ENCODE assay signal across 8 cellular contexts in genomic region chr16:69131749-69132423, GRCh38. TPM values are rescaled to one million over a fixed set of nuclear protein-coding genes. Genes with fewer than 3 reads are reported as not detected.
DNase-seq lines count a peak whose midpoint lies in the region; ATAC-seq, FAIRE-seq and TF ChIP-seq lines count a peak whose summit lies in the region.

No MANE protein-coding gene starts in this region.

- no TSS peak for BruUV-seq in endothelial cell of umbilical vein (replicated peaks; lab: Mats Ljungman, UMichigan)

- H2AFZ ChIP-seq in endothelial cell of umbilical vein (ENCODE audit: low read depth, low read length): peak overlapping the region; percentile 40

- CTCF ChIA-PET in endothelial cell of umbilical vein (lab: Charles Lee): interaction anchor here (1.3 to 1.5 kb wide), 2 partner anchors 19 to 285 kb away, joined by 3 to 7 read pairs; no protein-coding TSS in a partner anchor

- H3K4me3 ChIP-seq in endothelial cell of umbilical vein (replicated peaks in 1 of 3; ENCODE audit: insufficient read depth in 1 of 3, low read depth in 1 of 3, low read length in 3 of 3) (peak overlapping the region; percentile 94 to 99 (median 96)), mucosa of descending colon (peak overlapping the region; percentile 72)

- dilution Hi-C loops in endothelial cell of umbilical vein (cut with MboI; ENCODE audit: extremely low pct_ligation_motif_present, low sequenced_read_pairs): no loop called here

- TF ChIP-seq CTCF in endothelial cell of umbilical vein (IDR thresholded peaks at IDR 0.05; ENCODE audit: extremely low read depth in 1 of 2, insufficient read depth in 1 of 2, low read depth in 1 of 2, low read length in 2 of 2) (no peak), mucosa of descending colon (IDR thresholded peaks at IDR 0.05) (no peak)

- peaks cover 86% of the 10 kb centered on the region for H3K79me2 ChIP-seq in endothelial cell of umbilical vein (ENCODE audit: control insufficient read depth, insufficient read depth, low read length)

- H3K4me1 ChIP-seq in endothelial cell of umbilical vein (ENCODE audit: control insufficient read depth, extremely low read depth, insufficient read depth, low read length) (peaks cover 24% of the 10 kb centered on the region), mucosa of descending colon (ENCODE audit: low read depth) (peaks cover 15% of the 10 kb centered on the region)

- intact Hi-C loops in endothelial cell of umbilical vein (cut with micrococcal nuclease): no loop called here
- intact Hi-C loops in mucosa of descending colon (cut with DNase I, micrococcal nuclease): no loop called here

- no peaks in the 10 kb centered on the region for H4K20me1 ChIP-seq in endothelial cell of umbilical vein (replicated peaks; ENCODE audit: control insufficient read depth, extremely low read depth, insufficient read depth, low read length)

- H3K9ac ChIP-seq in endothelial cell of umbilical vein (replicated peaks; ENCODE audit: extremely low read depth, insufficient read depth, low read length): peak overlapping the region; percentile 91

- peak overlapping the region; percentile 70 for H3K4me2 ChIP-seq in endothelial cell of umbilical vein (ENCODE audit: insufficient read depth, low read length)

- H3K36me3 ChIP-seq in endothelial cell of umbilical vein (ENCODE audit: control insufficient read depth in 2 of 2, extremely low read depth in 1 of 2, insufficient read depth in 2 of 2, low read length in 2 of 2) (peaks cover 0 to 2% of the 10 kb centered on the region in 2 experiments), mucosa of descending colon (ENCODE audit: low read depth) (no peaks in the 10 kb centered on the region)

- ATAC-seq in GM19025 (IDR thresholded peaks at IDR 0.05; ENCODE audit: low read depth, unreplicated experiment) (peak; percentile 38), HG03378 (IDR thresholded peaks at IDR 0.05; ENCODE audit: unreplicated experiment) (peak; percentile 13), mucosa of descending colon (peak; percentile 81)

- H3K9me1 ChIP-seq in endothelial cell of umbilical vein (replicated peaks; ENCODE audit: control insufficient read depth, extremely low read depth, insufficient read depth, low read length): no peaks in the 10 kb centered on the region

- H3K27me3 ChIP-seq in endothelial cell of umbilical vein (ENCODE audit: control insufficient read depth in 2 of 2, insufficient read depth in 2 of 2, low read length in 2 of 2): no peaks in the 10 kb centered on the region

- H3K27ac ChIP-seq in endothelial cell of umbilical vein (ENCODE audit: insufficient read depth, low read depth, low read length): peak overlapping the region; percentile 83

- FAIRE-seq in endothelial cell of umbilical vein (lab: Jason Lieb, UNC): peak; percentile 15

- DNase-seq in AG08395 (ENCODE audit: low spot score) (peak; percentile 94), NCI-H82 treated with DMSO at 0.1 percent for 48 hours (lab: John Stamatoyannopoulos, UW; ENCODE audit: unreplicated experiment) (peak; percentile 33), endothelial cell of umbilical vein (ENCODE audit: low read depth, low spot score) (peak; percentile 72), mucosa of descending colon (peak; percentile 75 to 87 (median 86))
- peak; percentile 21 for DNase-seq in activated CD8-positive, alpha-beta memory T cell treated with anti-CD3 and anti-CD28 coated beads, Interleukin-2, amount 50 U/mL, for 1 hour (ENCODE audit: extremely low read depth)
- peak; percentile 80 to 82 for DNase-seq in stimulated activated CD8-positive, alpha-beta memory T cell treated with anti-CD3 and anti-CD28 coated beads, Interleukin-2, amount 100 ng/mL, for 48 hours (ENCODE audit: low read depth in 2 of 2)

- H3K9me3 ChIP-seq in endothelial cell of umbilical vein (replicated peaks; ENCODE audit: control insufficient read depth, insufficient read depth, low read length) (no peaks in the 10 kb centered on the region), mucosa of descending colon (no peaks in the 10 kb centered on the region)

- POLR2A ChIA-PET in endothelial cell of umbilical vein (lab: Charles Lee): interaction anchor here (0.5 to 0.6 kb wide), 4 partner anchors 8 to 285 kb away, joined by 3 to 5 read pairs (median 4); no protein-coding TSS in a partner anchor

- TF ChIP-seq POLR2A in endothelial cell of umbilical vein (IDR thresholded peaks at IDR 0.05; ENCODE audit: low read depth, low read length): no peak

TF ChIP-seq in endothelial cell of umbilical vein, 7 proteins besides CTCF, POLR2A, EP300 and RAD21:
- TF ChIP-seq POLR2AphosphoS5 (IDR thresholded peaks at IDR 0.05; ENCODE audit: insufficient read depth, low read depth, low read length) (no peak), JUN (IDR thresholded peaks at IDR 0.05; ENCODE audit: borderline replicate concordance, insufficient read depth, insufficient read length, low read depth) (no peak)
TF ChIP-seq in endothelial cell of umbilical vein: peak in this region for 0.

RNA-seq across cellular contexts. Expression of gene CHTF8, which starts 0.5 kb away (rescaled TPM):
- total RNA-seq in endothelial cell of umbilical vein: 131 and 139 TPM in 2 replicates
- 118 and 128 TPM in 2 replicates for polyA plus RNA-seq in endothelial cell of umbilical vein
- polyA plus RNA-seq in endothelial cell of umbilical vein (2011; cell fraction: cytosol; rRNA removed): 127 and 133 TPM in 2 replicates
- 63.8 and 68.0 TPM in 2 replicates for polyA plus RNA-seq in endothelial cell of umbilical vein (2011; cell fraction: nucleus; rRNA removed)
- 89.0 and 122 TPM in 2 replicates for polyA plus RNA-seq in endothelial cell of umbilical vein (2012)
- 152 and 153 TPM in 2 replicates for polyA minus RNA-seq in endothelial cell of umbilical vein
- 99.5 TPM for polyA minus RNA-seq in endothelial cell of umbilical vein (2011; cell fraction: cytosol; rRNA and poly(A)+ RNA removed)
- polyA minus RNA-seq in endothelial cell of umbilical vein (2011; cell fraction: nucleus; rRNA and poly(A)+ RNA removed): 38.2 and 38.7 TPM in 2 replicates
- 100 to 1,000 TPM in 1 of 3 donors, 10 to 100 TPM in 2; 88.5 to 107 (median 94.5) TPM for total RNA-seq in mucosa of descending colon

RNA-seq across cellular contexts. Expression of gene UTP4, which starts 0.6 kb away (rescaled TPM):
- total RNA-seq in endothelial cell of umbilical vein (56.1 and 60.2 TPM in 2 replicates), mucosa of descending colon (10 to 100 TPM; 18.6 to 33.2 (median 24.6) TPM)
- polyA plus RNA-seq in endothelial cell of umbilical vein: 59.5 and 67.2 TPM in 2 replicates
- polyA plus RNA-seq in endothelial cell of umbilical vein (2011; cell fraction: cytosol; rRNA removed): 52.8 and 58.9 TPM in 2 replicates
- polyA plus RNA-seq in endothelial cell of umbilical vein (2011; cell fraction: nucleus; rRNA removed): 66.5 and 81.0 TPM in 2 replicates
- 61.6 and 78.5 TPM in 2 replicates for polyA plus RNA-seq in endothelial cell of umbilical vein (2012)
- polyA minus RNA-seq in endothelial cell of umbilical vein: 108 and 115 TPM in 2 replicates
- 61.8 TPM for polyA minus RNA-seq in endothelial cell of umbilical vein (2011; cell fraction: cytosol; rRNA and poly(A)+ RNA removed)
- polyA minus RNA-seq in endothelial cell of umbilical vein (2011; cell fraction: nucleus; rRNA and poly(A)+ RNA removed): 30.3 and 44.3 TPM in 2 replicates

RNA-seq across cellular contexts. Expression of gene HAS3, which starts 26.4 kb away (rescaled TPM):
- total RNA-seq in endothelial cell of umbilical vein: 1.8 TPM in 2 replicates
- 1.5 and 2.3 TPM in 2 replicates for polyA plus RNA-seq in endothelial cell of umbilical vein
- polyA plus RNA-seq in endothelial cell of umbilical vein (2011; cell fraction: cytosol; rRNA removed): 1.5 TPM in 2 replicates
- polyA plus RNA-seq in endothelial cell of umbilical vein (2011; cell fraction: nucleus; rRNA removed): 2.8 and 3.3 TPM in 2 replicates
- polyA plus RNA-seq in endothelial cell of umbilical vein (2012): 3.7 and 4.3 TPM in 2 replicates
- polyA minus RNA-seq in endothelial cell of umbilical vein: 3.4 and 5.0 TPM in 2 replicates
- 1.6 TPM for polyA minus RNA-seq in endothelial cell of umbilical vein (2011; cell fraction: cytosol; rRNA and poly(A)+ RNA removed)
- 1.8 TPM in 2 replicates for polyA minus RNA-seq in endothelial cell of umbilical vein (2011; cell fraction: nucleus; rRNA and poly(A)+ RNA removed)
- 10 to 100 TPM in 2 of 3 donors, 1 to 10 TPM in 1; 4.6 to 19.4 (median 15.0) TPM for total RNA-seq in mucosa of descending colon

RNA-seq across cellular contexts. Expression of gene SNTB2, which starts 55.1 kb away (rescaled TPM):
- total RNA-seq in endothelial cell of umbilical vein: 73.7 and 76.2 TPM in 2 replicates
- polyA plus RNA-seq in endothelial cell of umbilical vein: 19.4 and 24.9 TPM in 2 replicates
- polyA plus RNA-seq in endothelial cell of umbilical vein (2011; cell fraction: cytosol; rRNA removed): 21.3 and 22.5 TPM in 2 replicates
- polyA plus RNA-seq in endothelial cell of umbilical vein (2011; cell fraction: nucleus; rRNA removed): 55.2 and 60.1 TPM in 2 replicates
- 32.0 and 39.8 TPM in 2 replicates for polyA plus RNA-seq in endothelial cell of umbilical vein (2012)
- polyA minus RNA-seq in endothelial cell of umbilical vein: 146 TPM in 2 replicates
- 31.3 TPM for polyA minus RNA-seq in endothelial cell of umbilical vein (2011; cell fraction: cytosol; rRNA and poly(A)+ RNA removed)
- polyA minus RNA-seq in endothelial cell of umbilical vein (2011; cell fraction: nucleus; rRNA and poly(A)+ RNA removed): 72.9 and 101 TPM in 2 replicates
- 10 to 100 TPM; 28.7 to 50.9 (median 34.0) TPM for total RNA-seq in mucosa of descending colon

Comparison
In these comparisons a context has a peak if more than half of its experiments do, and no peak if none do; other contexts are left out.
1. Peak in every context shown above with its lines: DNase-seq, ATAC-seq, H3K4me3 ChIP-seq and H3K27ac ChIP-seq.
2. DNase-seq: peak in every context shown above with its lines; median percentile 94 in AG08395; 86 in mucosa of descending colon; 81 in stimulated activated CD8-positive, alpha-beta memory T cell treated with anti-CD3 and anti-CD28 coated beads, Interleukin-2, amount 100 ng/mL, for 48 hours; 72 in endothelial cell of umbilical vein; 33 in NCI-H82 treated with DMSO at 0.1 percent for 48 hours; 21 in activated CD8-positive, alpha-beta memory T cell treated with anti-CD3 and anti-CD28 coated beads, Interleukin-2, amount 50 U/mL, for 1 hour.
3. ATAC-seq: peak in every context shown above with its lines; median percentile 81 in mucosa of descending colon; 38 in GM19025; 13 in HG03378.